Comparison of ENCODE assay signal across 15 cellular contexts in the genomic region with DNA sequence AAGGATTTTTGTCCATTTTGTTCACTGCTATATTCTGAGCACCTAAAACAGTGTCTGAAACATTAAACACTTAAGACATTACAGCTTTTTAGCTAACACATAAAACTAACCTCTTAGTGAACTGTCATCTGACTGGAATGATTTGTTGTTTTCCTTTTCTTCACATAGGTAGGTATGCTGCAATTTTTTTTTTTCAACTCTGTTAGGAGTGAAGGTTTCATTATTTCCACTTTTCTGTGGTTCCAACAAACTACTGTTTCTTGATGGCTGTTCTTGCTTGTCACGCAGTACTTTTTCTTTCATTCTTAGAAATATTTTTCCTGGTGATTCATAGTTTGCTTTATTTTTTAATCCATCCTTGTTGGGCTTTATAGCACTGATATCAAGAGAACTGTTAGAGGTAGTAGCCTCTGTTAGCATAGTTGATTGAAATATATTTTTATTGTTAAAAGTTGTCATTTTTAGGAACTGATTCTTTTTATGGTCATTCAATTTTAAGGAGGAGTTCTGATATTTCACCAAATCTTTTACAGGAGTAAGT. TPM values are rescaled to one million over a fixed set of nuclear protein-coding genes. Genes with fewer than 3 reads are reported as not detected.
DNase-seq lines count a peak whose midpoint lies in the region; ATAC-seq and TF ChIP-seq lines count a peak whose summit lies in the region.
"Had no signal": no experiment of that assay in that cellular context is flagged by ENCODE, and none has a peak within 500 bp of the region (broad histone marks: within the 10 kb centered on the region; RNA-seq: fewer than 3 reads in every experiment).

No MANE protein-coding gene starts in this region.

- H3K27me3 Mint-ChIP-seq in activated CD8-positive, alpha-beta memory T cell treated with anti-CD3 and anti-CD28 coated beads, Interleukin-2, amount 10 ng/mL, durations not matched to agents 7 days and 5 days = no peaks in the 10 kb centered on the region
- no peaks in the 10 kb centered on the region for H3K27me3 Mint-ChIP-seq in GM23338 (ENCODE audit: insufficient read depth, low read depth, poor library complexity)
- no peaks in the 10 kb centered on the region for H3K27me3 Mint-ChIP-seq in immature natural killer cell (ENCODE audit: low read depth in 3 of 3)
- no peaks in the 10 kb centered on the region for H3K27me3 Mint-ChIP-seq in mesothelial cell of epicardium (ENCODE audit: low read depth)
- H3K27me3 Mint-ChIP-seq: activated naive CD4-positive, alpha-beta T cell treated with anti-CD3 and anti-CD28 coated beads, Interleukin-2, amount 50 U/mL, for 24 hours had no signal

- TF ChIP-seq CTCF in GM23338 (conservative IDR thresholded peaks at IDR 0.05; ENCODE audit: low read depth in 2 of 2) (no peak), NB4 (IDR thresholded peaks at IDR 0.05; ENCODE audit: low read depth, low read length) (no peak), osteoblast (IDR thresholded peaks at IDR 0.05; ENCODE audit: extremely low read depth, low read depth, low read length) (no peak), stomach (IDR thresholded peaks at IDR 0.05) (no peak), mesothelial cell of epicardium (IDR thresholded peaks at IDR 0.05; ENCODE audit: unreplicated experiment) (no peak)

- intact Hi-C loops in stomach (cut with DNase I; ENCODE audit: low total_unique reads) = no loop called here

- peaks cover 100% of the 10 kb centered on the region for H3K79me2 ChIP-seq in GM23338 (replicated peaks; ENCODE audit: insufficient read depth)
- peaks cover 96% of the 10 kb centered on the region for H3K79me2 ChIP-seq in osteoblast (ENCODE audit: insufficient read depth, low read length)

- H3K4me1 Mint-ChIP-seq in activated CD8-positive, alpha-beta memory T cell treated with anti-CD3 and anti-CD28 coated beads, Interleukin-2, amount 10 ng/mL, durations not matched to agents 7 days and 5 days = peaks cover 24% of the 10 kb centered on the region
- H3K4me1 Mint-ChIP-seq in GM23338 (peaks cover 10% of the 10 kb centered on the region; the same call in 2 of the 3 replicates), immature natural killer cell (peaks cover 21 to 33% of the 10 kb centered on the region in 2 donors), mesothelial cell of epicardium (peaks cover 14% of the 10 kb centered on the region)

- H3K4me2 ChIP-seq in GM23338 (peak overlapping the region; percentile 24; the same call in 1 of the 2 replicates), osteoblast (ENCODE audit: insufficient read depth, low read length) (peak overlapping the region; percentile 66)

- CTCF ChIA-PET in activated CD8-positive, alpha-beta memory T cell treated with anti-CD3 and anti-CD28 coated beads, Interleukin-2, amount 10 ng/mL, durations not matched to agents 7 days and 5 days (lab: Charles Lee) = interaction anchor here (0.9 kb wide), 1 partner anchor 9 kb away, joined by 3 read pairs; no protein-coding TSS in a partner anchor

- no peak for TF ChIP-seq EP300 in stomach (IDR thresholded peaks at IDR 0.05)

- H3K27me3 ChIP-seq in GM23338 (ENCODE audit: insufficient read depth) (no peaks in the 10 kb centered on the region), osteoblast (ENCODE audit: insufficient read depth, low read length) (no peaks in the 10 kb centered on the region), stomach (no peaks in the 10 kb centered on the region)

- no peaks in the 10 kb centered on the region for H3K9me3 Mint-ChIP-seq in activated CD8-positive, alpha-beta memory T cell treated with anti-CD3 and anti-CD28 coated beads, Interleukin-2, amount 10 ng/mL, durations not matched to agents 7 days and 5 days (ENCODE audit: low read depth)
- H3K9me3 Mint-ChIP-seq in GM23338 (no peaks in the 10 kb centered on the region), immature natural killer cell (no peaks in the 10 kb centered on the region), mesothelial cell of epicardium (no peaks in the 10 kb centered on the region)
- H3K9me3 Mint-ChIP-seq: activated naive CD4-positive, alpha-beta T cell treated with anti-CD3 and anti-CD28 coated beads, Interleukin-2, amount 50 U/mL, for 24 hours had no signal

- no peak for DNase-seq in activated CD8-positive, alpha-beta memory T cell treated with anti-CD3 and anti-CD28 coated beads, Interleukin-2, amount 10 ng/mL, durations not matched to agents 7 days and 5 days
- no peak for DNase-seq in activated CD8-positive, alpha-beta memory T cell treated with anti-CD3 and anti-CD28 coated beads for 24 hours
- DNase-seq in GM23338 (ENCODE audit: low spot score) (no peak), NB4 (ENCODE audit: low read depth) (no peak), osteoblast (ENCODE audit: insufficient read length, low spot score, missing footprints) (no peak), immature natural killer cell (no peak), stomach (no peak), mesothelial cell of epicardium (ENCODE audit: low spot score in 2 of 2, unreplicated experiment in 2 of 2) (no peak)
- DNase-seq: cerebellar nuclear complex; GF-D8; mucosa of descending colon; NK-92 treated with Interleukin-12 subunit alpha and Interleukin-12 subunit beta, amount 100 ng/mL, for 24 hours; psoas muscle; SIG-M5 had no signal

- H3K4me3 Mint-ChIP-seq in activated CD8-positive, alpha-beta memory T cell treated with anti-CD3 and anti-CD28 coated beads, Interleukin-2, amount 10 ng/mL, durations not matched to agents 7 days and 5 days = no peak overlapping the region
- no peak overlapping the region for H3K4me3 Mint-ChIP-seq in GM23338
- no peak overlapping the region for H3K4me3 Mint-ChIP-seq in immature natural killer cell
- H3K4me3 Mint-ChIP-seq in mesothelial cell of epicardium = no peak overlapping the region
- H3K4me3 Mint-ChIP-seq: activated naive CD4-positive, alpha-beta T cell treated with anti-CD3 and anti-CD28 coated beads, Interleukin-2, amount 50 U/mL, for 24 hours had no signal

- H3K27ac Mint-ChIP-seq in activated CD8-positive, alpha-beta memory T cell treated with anti-CD3 and anti-CD28 coated beads, Interleukin-2, amount 10 ng/mL, durations not matched to agents 7 days and 5 days = no peak overlapping the region
- H3K27ac Mint-ChIP-seq in GM23338 (no peak overlapping the region), immature natural killer cell (no peak overlapping the region), mesothelial cell of epicardium (no peak overlapping the region)
- H3K27ac Mint-ChIP-seq: activated naive CD4-positive, alpha-beta T cell treated with anti-CD3 and anti-CD28 coated beads, Interleukin-2, amount 50 U/mL, for 24 hours had no signal

- no peak overlapping the region for H2AFZ ChIP-seq in GM23338
- peak overlapping the region; percentile 53 for H2AFZ ChIP-seq in osteoblast (ENCODE audit: low read length)

- peak; percentile 54 for ATAC-seq in activated CD8-positive, alpha-beta memory T cell treated with anti-CD3 and anti-CD28 coated beads, Interleukin-2, amount 10 ng/mL, durations not matched to agents 7 days and 5 days
- ATAC-seq in GM23338 = no peak
- ATAC-seq: mucosa of descending colon, psoas muscle had no signal

- H3K36me3 Mint-ChIP-seq in activated CD8-positive, alpha-beta memory T cell treated with anti-CD3 and anti-CD28 coated beads, Interleukin-2, amount 10 ng/mL, durations not matched to agents 7 days and 5 days = peaks cover 21% of the 10 kb centered on the region
- H3K36me3 Mint-ChIP-seq in GM23338 (ENCODE audit: low read depth) (peaks cover 7% of the 10 kb centered on the region; the same call in 2 of the 3 replicates), immature natural killer cell (peaks cover 0 to 2% (median 0%) of the 10 kb centered on the region in 3 donors), mesothelial cell of epicardium (no peaks in the 10 kb centered on the region)

- H3K27ac ChIP-seq in GM23338 (ENCODE audit: low read depth) (no peak overlapping the region), osteoblast (ENCODE audit: low read depth, low read length) (peak overlapping the region; percentile 48), stomach (no peak overlapping the region)
- H3K27ac ChIP-seq: psoas muscle had no signal

- H3K4me1 ChIP-seq in GM23338 (ENCODE audit: insufficient read depth) = peaks cover 8% of the 10 kb centered on the region
- H3K4me1 ChIP-seq in osteoblast (ENCODE audit: insufficient read depth, low read length) = peaks cover 28% of the 10 kb centered on the region
- peaks cover 6 to 39% (median 26%) of the 10 kb centered on the region in 4 donors for H3K4me1 ChIP-seq in stomach

- peaks cover 58% of the 10 kb centered on the region for H4K20me1 ChIP-seq in GM23338 (replicated peaks; ENCODE audit: insufficient read depth)
- no peaks in the 10 kb centered on the region for H4K20me1 ChIP-seq in osteoblast (ENCODE audit: insufficient read depth, low read length)

- H3K9me3 ChIP-seq in osteoblast (ENCODE audit: low read depth, low read length) = no peaks in the 10 kb centered on the region
- H3K9me3 ChIP-seq in stomach = no peaks in the 10 kb centered on the region
- H3K9me3 ChIP-seq: mucosa of descending colon, psoas muscle had no signal

- 71 to 85% (median 80%) methylated on average over 1 of the region's 1 CpG for WGBS in stomach, 5 donors

- TF ChIP-seq POLR2A in NB4 (IDR thresholded peaks at IDR 0.05; ENCODE audit: extremely low read depth, insufficient read length) (no peak), stomach (IDR thresholded peaks at IDR 0.05) (no peak)

- H3K36me3 ChIP-seq in GM23338 (ENCODE audit: insufficient read depth) (peaks cover 10% of the 10 kb centered on the region; the same call in 1 of the 2 replicates), osteoblast (ENCODE audit: insufficient read depth, low read length) (no peaks in the 10 kb centered on the region), stomach (peaks cover 0 to 6% (median 2%) of the 10 kb centered on the region in 4 donors)

- no peaks in the 10 kb centered on the region for H3F3A ChIP-seq in GM23338 (replicated peaks; ENCODE audit: low read depth)

- H3K4me3 ChIP-seq in GM23338 = no peak overlapping the region
- peak overlapping the region; percentile 27 for H3K4me3 ChIP-seq in NB4 (ENCODE audit: low read depth, low read length)
- H3K4me3 ChIP-seq in osteoblast (ENCODE audit: insufficient read depth, low read length) = peak overlapping the region; percentile 33
- no peak overlapping the region for H3K4me3 ChIP-seq in stomach
- H3K4me3 ChIP-seq: mucosa of descending colon, psoas muscle had no signal

- no peaks in the 10 kb centered on the region for H3K9me2 ChIP-seq in GM23338 (ENCODE audit: insufficient read depth)

TF ChIP-seq in GM23338, 12 proteins besides CTCF, POLR2A, EP300 and RAD21 (continues in another document):
- TF ChIP-seq EZH2 (IDR thresholded peaks at IDR 0.05; ENCODE audit: low read depth, unreplicated experiment) = no peak
- TF ChIP-seq JUNB (IDR thresholded peaks at IDR 0.05; ENCODE audit: unreplicated experiment) = no peak

RNA-seq across cellular contexts. Expression of a gene that starts 6.3 kb away (rescaled TPM):
- total RNA-seq in activated CD8-positive, alpha-beta memory T cell treated with anti-CD3 and anti-CD28 coated beads, Interleukin-2, amount 10 ng/mL, durations not matched to agents 7 days and 5 days = 10 to 100 TPM; 59.8 to 70.8 TPM
- total RNA-seq in GM23338 (2014; rRNA removed; shearing (Covaris generic)) = 84.4 and 109 TPM in 2 replicates
- polyA plus RNA-seq in GM23338 (2016; fragmentation: Nextera tagmentation; extraction: Ambion mirVana) = 158 and 216 TPM in 2 replicates
- total RNA-seq in osteoblast = 29.7 and 35.7 TPM in 2 replicates
- 10 to 100 TPM in 2 of 3 donors, 1 to 10 TPM in 1; 9.7 to 31.9 (median 22.4) TPM for polyA plus RNA-seq in immature natural killer cell
- total RNA-seq in stomach = 10 to 100 TPM; 10.7 to 67.7 (median 44.2) TPM
- polyA plus RNA-seq in stomach = 1 to 10 TPM; 4.4 to 6.1 (median 5.0) TPM
- 38.3 to 46.3 TPM (median 42.0 TPM) in 3 replicates for total RNA-seq in mesothelial cell of epicardium

Comparison
In these comparisons a context has a peak if more than half of its experiments do, and no peak if none do; other contexts are left out.
1. H3K4me3 ChIP-seq: peak in NB4 (single experiment) and osteoblast (single experiment); none in GM23338 (single experiment) and stomach (0 of 4).